ENCODE assay signal across 9 cellular contexts in the genomic region with DNA sequence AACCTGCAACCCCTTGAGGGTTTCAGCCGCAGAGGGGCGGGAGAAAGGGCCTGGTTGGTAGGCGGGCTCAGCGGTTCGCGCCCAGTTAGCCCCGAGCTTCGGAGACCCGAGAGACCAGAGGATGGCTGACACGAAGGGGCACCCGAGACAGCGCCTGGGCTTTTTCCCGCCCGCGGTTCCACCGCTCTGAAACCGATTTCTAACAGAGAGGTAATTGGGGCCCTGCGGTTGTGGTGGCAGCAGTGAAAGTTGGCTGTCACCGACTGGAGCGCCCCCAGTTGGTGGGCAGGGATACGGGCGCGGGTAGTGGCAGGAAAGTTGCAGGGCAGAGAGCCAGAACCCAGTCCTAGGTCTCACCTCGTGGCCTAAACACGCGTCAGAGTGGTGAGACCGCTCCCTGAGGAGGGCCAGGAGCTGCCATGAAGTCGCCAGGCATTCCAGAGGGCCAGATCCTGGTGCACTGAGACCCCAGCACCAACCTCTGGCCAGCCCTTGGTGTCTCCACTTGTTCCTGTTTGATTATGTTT. TPM values are rescaled to one million over a fixed set of nuclear protein-coding genes. Genes with fewer than 3 reads are reported as not detected.
A peak's percentile ranks its signal among the peaks of the same experiment; 100 is the strongest.
DNase-seq lines count a peak whose midpoint lies in the region; ATAC-seq and TF ChIP-seq lines count a peak whose summit lies in the region.
"Had no signal": no experiment of that assay in that cellular context is flagged by ENCODE, and none has a peak within 500 bp of the region (broad histone marks: within the 10 kb centered on the region; RNA-seq: fewer than 3 reads in every experiment).

No MANE protein-coding gene starts in this region.

- CTCF ChIA-PET in RWPE1 (lab: Yijun Ruan, JAX): interaction anchor here (0.6 to 1.7 kb wide), 3 partner anchors 13 to 394 kb away, joined by 3 to 5 read pairs (median 4); no protein-coding TSS in a partner anchor

- peak overlapping the region; percentile 80 for H3K27ac ChIP-seq in KOPT-K1 (ENCODE audit: low read depth, low read length, poor library complexity, severe bottlenecking)
- H3K27ac ChIP-seq in RWPE1: peak overlapping the region; percentile 93
- H3K27ac ChIP-seq in foreskin keratinocyte: peak overlapping the region; percentile 32
- H3K27ac ChIP-seq in osteoblast (ENCODE audit: low read depth, low read length): peak overlapping the region; percentile 44
- H3K27ac ChIP-seq in thymus (ENCODE audit: low read depth): peak overlapping the region; percentile 61

- DNase-seq in DMS153 treated with DMSO at 0.1 percent for 48 hours (lab: John Stamatoyannopoulos, UW; ENCODE audit: unreplicated experiment): peak; percentile 41
- DNase-seq in RWPE1 (ENCODE audit: low spot score): peak; percentile 65
- DNase-seq in activated gamma-delta T cell (lab: John Stamatoyannopoulos, UW): peak; percentile 71
- peak in 1 of 2 donors; percentile 68 for DNase-seq in foreskin keratinocyte
- DNase-seq in osteoblast (ENCODE audit: insufficient read length, low spot score, missing footprints): peak; percentile 80

- WGBS in thymus: under 1% methylated on average over 28 of the region's 28 CpGs

- H3K4me1 ChIP-seq in foreskin keratinocyte (peaks cover 4% of the 10 kb centered on the region), osteoblast (ENCODE audit: insufficient read depth, low read length) (peaks cover 8% of the 10 kb centered on the region), thymus (ENCODE audit: control insufficient read depth, insufficient read depth, low read length) (peaks cover 2% of the 10 kb centered on the region)

- peak; percentile 95 for TF ChIP-seq CTCF in RWPE1 (conservative IDR thresholded peaks at IDR 0.05; ENCODE audit: low read depth)
- TF ChIP-seq CTCF in foreskin keratinocyte (conservative IDR thresholded peaks at IDR 0.05): peak; percentile 83
- peak; percentile 76 for TF ChIP-seq CTCF in osteoblast (IDR thresholded peaks at IDR 0.05; ENCODE audit: extremely low read depth, low read depth, low read length)

- H3K9me3 ChIP-seq in KOPT-K1 (ENCODE audit: insufficient read depth, low read length, poor library complexity, severe bottlenecking): no peaks in the 10 kb centered on the region
- no peaks in the 10 kb centered on the region for H3K9me3 ChIP-seq in osteoblast (ENCODE audit: low read depth, low read length)
- H3K9me3 ChIP-seq in thymus (ENCODE audit: control insufficient read depth): no peaks in the 10 kb centered on the region

- H3K4me3 ChIP-seq in osteoblast (ENCODE audit: insufficient read depth, low read length): peak overlapping the region; percentile 92
- H3K4me3 ChIP-seq in thymus (ENCODE audit: low read length): peak overlapping the region; percentile 71

- ATAC-seq in GM21717 (IDR thresholded peaks at IDR 0.05; ENCODE audit: unreplicated experiment) (peak; percentile 51), foreskin keratinocyte (peak; percentile 75)

- H3K79me2 ChIP-seq in osteoblast (ENCODE audit: insufficient read depth, low read length): no peaks in the 10 kb centered on the region

- H3K36me3 ChIP-seq in KOPT-K1 (ENCODE audit: insufficient read depth, low read length): peaks cover 18% of the 10 kb centered on the region
- H3K36me3 ChIP-seq in osteoblast (ENCODE audit: insufficient read depth, low read length): peaks cover 21% of the 10 kb centered on the region
- H3K36me3 ChIP-seq in thymus (ENCODE audit: control insufficient read depth, insufficient read depth): peaks cover 4% of the 10 kb centered on the region

- H2AFZ ChIP-seq in osteoblast (ENCODE audit: low read length): peak overlapping the region; percentile 73

- peak overlapping the region; percentile 81 for H3K4me2 ChIP-seq in osteoblast (ENCODE audit: insufficient read depth, low read length)

- peaks cover 8% of the 10 kb centered on the region for H4K20me1 ChIP-seq in osteoblast (ENCODE audit: insufficient read depth, low read length)

- POLR2A ChIA-PET in RWPE1 (lab: Yijun Ruan, JAX; ENCODE audit: low non-redundant PET): interaction anchor here (0.5 to 1.0 kb wide), 3 partner anchors 9 to 34 kb away, joined by 4 to 10 read pairs (median 5); no protein-coding TSS in a partner anchor

- H3K27me3 ChIP-seq in foreskin keratinocyte (no peaks in the 10 kb centered on the region), osteoblast (ENCODE audit: insufficient read depth, low read length) (no peaks in the 10 kb centered on the region), thymus (ENCODE audit: control insufficient read depth, insufficient read depth) (no peaks in the 10 kb centered on the region)

RNA-seq across cellular contexts. Expression of a gene that starts 0.6 kb away (rescaled TPM):
- total RNA-seq in foreskin keratinocyte (3.4 and 4.2 TPM in 2 replicates), osteoblast (1.2 and 3.6 TPM in 2 replicates)
- polyA plus RNA-seq in foreskin keratinocyte (1.9 and 3.0 TPM in 2 replicates), thymus (7.3 TPM)

RNA-seq across cellular contexts. Expression of a gene that starts 14.8 kb away (rescaled TPM):
- total RNA-seq in foreskin keratinocyte: 621 and 692 TPM in 2 replicates
- 982 and 1,148 TPM in 2 replicates for polyA plus RNA-seq in foreskin keratinocyte
- 432 and 461 TPM in 2 replicates for total RNA-seq in osteoblast
- 1,456 TPM for polyA plus RNA-seq in thymus

RNA-seq across cellular contexts. Expression of a gene that starts 22.7 kb away (rescaled TPM):
- total RNA-seq in foreskin keratinocyte (0.04 and 0.07 TPM in 2 replicates), osteoblast (not detected in 2 replicates)
- polyA plus RNA-seq in foreskin keratinocyte (0.06 and 0.08 TPM in 2 replicates), thymus (0.52 TPM)
- total RNA-seq: subcutaneous adipose tissue had no signal

RNA-seq across cellular contexts. Expression of a gene that starts 23.0 kb away (rescaled TPM):
- total RNA-seq in foreskin keratinocyte: 2.9 and 5.4 TPM in 2 replicates
- 2.1 and 3.0 TPM in 2 replicates for polyA plus RNA-seq in foreskin keratinocyte
- 5.4 and 6.5 TPM in 2 replicates for total RNA-seq in osteoblast
- 13.8 TPM for polyA plus RNA-seq in thymus

RNA-seq across cellular contexts. Expression of a gene that starts 31.1 kb away (rescaled TPM):
- total RNA-seq in foreskin keratinocyte (398 and 451 TPM in 2 replicates), osteoblast (160 and 173 TPM in 2 replicates)
- polyA plus RNA-seq in foreskin keratinocyte (463 and 468 TPM in 2 replicates), thymus (209 TPM)

Comparison
In these comparisons a context has a peak if more than half of its experiments do, and no peak if none do; other contexts are left out.
1. H3K27ac ChIP-seq: peak in every context shown above with its lines; median percentile 93 in RWPE1; 80 in KOPT-K1; 61 in thymus; 44 in osteoblast; 32 in foreskin keratinocyte.